Comparison of ENCODE assay signal across 2 cellular contexts in the genomic region with DNA sequence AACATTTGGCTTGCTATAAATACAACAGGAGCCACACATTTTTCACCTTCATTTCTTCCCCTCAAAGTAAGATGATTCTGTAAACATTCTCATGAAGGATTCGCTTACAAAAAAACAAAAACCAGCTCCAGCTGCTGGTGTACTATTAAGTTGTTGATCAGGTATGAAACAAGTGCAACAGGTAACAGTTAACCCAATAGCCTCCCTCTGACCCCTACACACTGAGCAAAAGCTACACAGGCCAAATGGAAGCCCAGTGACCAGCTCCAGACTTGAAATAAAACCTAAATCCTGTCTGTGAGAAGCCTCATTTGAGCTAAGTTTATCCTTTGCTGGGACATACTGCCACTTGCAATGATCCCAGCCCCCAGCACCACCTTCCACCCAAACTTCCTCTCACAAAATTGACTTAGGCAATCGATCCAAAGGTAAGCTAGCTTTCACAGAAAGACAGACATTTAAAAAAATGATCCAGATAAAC.
TF ChIP-seq lines count a peak whose summit lies in the region.

No MANE protein-coding gene starts in this region.

TF ChIP-seq in liver, 16 proteins besides CTCF, POLR2A, EP300 and RAD21 (continued from another document):
- TF ChIP-seq HNF4A (conservative IDR thresholded peaks at IDR 0.05) (no peak), TAF1 (conservative IDR thresholded peaks at IDR 0.05) (no peak), RXRA (IDR thresholded peaks at IDR 0.05) (no peak), FOXA2 (IDR thresholded peaks at IDR 0.05) (no peak), FOXA1 (IDR thresholded peaks at IDR 0.05) (no peak)
- TF ChIP-seq, protein P1, sequence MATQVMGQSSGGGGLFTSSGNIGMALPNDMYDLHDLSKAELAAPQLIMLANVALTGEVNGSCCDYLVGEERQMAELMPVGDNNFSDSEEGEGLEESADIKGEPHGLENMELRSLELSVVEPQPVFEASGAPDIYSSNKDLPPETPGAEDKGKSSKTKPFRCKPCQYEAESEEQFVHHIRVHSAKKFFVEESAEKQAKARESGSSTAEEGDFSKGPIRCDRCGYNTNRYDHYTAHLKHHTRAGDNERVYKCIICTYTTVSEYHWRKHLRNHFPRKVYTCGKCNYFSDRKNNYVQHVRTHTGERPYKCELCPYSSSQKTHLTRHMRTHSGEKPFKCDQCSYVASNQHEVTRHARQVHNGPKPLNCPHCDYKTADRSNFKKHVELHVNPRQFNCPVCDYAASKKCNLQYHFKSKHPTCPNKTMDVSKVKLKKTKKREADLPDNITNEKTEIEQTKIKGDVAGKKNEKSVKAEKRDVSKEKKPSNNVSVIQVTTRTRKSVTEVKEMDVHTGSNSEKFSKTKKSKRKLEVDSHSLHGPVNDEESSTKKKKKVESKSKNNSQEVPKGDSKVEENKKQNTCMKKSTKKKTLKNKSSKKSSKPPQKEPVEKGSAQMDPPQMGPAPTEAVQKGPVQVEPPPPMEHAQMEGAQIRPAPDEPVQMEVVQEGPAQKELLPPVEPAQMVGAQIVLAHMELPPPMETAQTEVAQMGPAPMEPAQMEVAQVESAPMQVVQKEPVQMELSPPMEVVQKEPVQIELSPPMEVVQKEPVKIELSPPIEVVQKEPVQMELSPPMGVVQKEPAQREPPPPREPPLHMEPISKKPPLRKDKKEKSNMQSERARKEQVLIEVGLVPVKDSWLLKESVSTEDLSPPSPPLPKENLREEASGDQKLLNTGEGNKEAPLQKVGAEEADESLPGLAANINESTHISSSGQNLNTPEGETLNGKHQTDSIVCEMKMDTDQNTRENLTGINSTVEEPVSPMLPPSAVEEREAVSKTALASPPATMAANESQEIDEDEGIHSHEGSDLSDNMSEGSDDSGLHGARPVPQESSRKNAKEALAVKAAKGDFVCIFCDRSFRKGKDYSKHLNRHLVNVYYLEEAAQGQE (IDR thresholded peaks at IDR 0.05): no peak
- TF ChIP-seq, protein P2, sequence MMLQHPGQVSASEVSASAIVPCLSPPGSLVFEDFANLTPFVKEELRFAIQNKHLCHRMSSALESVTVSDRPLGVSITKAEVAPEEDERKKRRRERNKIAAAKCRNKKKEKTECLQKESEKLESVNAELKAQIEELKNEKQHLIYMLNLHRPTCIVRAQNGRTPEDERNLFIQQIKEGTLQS (IDR thresholded peaks at IDR 0.05): no peak
- TF ChIP-seq, protein P3, sequence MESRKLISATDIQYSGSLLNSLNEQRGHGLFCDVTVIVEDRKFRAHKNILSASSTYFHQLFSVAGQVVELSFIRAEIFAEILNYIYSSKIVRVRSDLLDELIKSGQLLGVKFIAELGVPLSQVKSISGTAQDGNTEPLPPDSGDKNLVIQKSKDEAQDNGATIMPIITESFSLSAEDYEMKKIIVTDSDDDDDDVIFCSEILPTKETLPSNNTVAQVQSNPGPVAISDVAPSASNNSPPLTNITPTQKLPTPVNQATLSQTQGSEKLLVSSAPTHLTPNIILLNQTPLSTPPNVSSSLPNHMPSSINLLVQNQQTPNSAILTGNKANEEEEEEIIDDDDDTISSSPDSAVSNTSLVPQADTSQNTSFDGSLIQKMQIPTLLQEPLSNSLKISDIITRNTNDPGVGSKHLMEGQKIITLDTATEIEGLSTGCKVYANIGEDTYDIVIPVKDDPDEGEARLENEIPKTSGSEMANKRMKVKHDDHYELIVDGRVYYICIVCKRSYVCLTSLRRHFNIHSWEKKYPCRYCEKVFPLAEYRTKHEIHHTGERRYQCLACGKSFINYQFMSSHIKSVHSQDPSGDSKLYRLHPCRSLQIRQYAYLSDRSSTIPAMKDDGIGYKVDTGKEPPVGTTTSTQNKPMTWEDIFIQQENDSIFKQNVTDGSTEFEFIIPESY (IDR thresholded peaks at IDR 0.05): no peak
TF ChIP-seq in liver: peak in this region for 0.

TF ChIP-seq in HepG2, 621 proteins besides CTCF, POLR2A, EP300 and RAD21 (continued from another document):
- TF ChIP-seq, protein P4, sequence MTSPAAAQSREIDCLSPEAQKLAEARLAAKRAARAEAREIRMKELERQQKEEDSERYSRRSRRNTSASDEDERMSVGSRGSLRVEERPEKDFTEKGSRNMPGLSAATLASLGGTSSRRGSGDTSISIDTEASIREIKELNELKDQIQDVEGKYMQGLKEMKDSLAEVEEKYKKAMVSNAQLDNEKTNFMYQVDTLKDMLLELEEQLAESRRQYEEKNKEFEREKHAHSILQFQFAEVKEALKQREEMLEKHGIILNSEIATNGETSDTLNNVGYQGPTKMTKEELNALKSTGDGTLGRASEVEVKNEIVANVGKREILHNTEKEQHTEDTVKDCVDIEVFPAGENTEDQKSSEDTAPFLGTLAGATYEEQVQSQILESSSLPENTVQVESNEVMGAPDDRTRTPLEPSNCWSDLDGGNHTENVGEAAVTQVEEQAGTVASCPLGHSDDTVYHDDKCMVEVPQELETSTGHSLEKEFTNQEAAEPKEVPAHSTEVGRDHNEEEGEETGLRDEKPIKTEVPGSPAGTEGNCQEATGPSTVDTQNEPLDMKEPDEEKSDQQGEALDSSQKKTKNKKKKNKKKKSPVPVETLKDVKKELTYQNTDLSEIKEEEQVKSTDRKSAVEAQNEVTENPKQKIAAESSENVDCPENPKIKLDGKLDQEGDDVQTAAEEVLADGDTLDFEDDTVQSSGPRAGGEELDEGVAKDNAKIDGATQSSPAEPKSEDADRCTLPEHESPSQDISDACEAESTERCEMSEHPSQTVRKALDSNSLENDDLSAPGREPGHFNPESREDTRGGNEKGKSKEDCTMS (CRISPR knock-in tag; conservative IDR thresholded peaks at IDR 0.05): no peak
- TF ChIP-seq ZEB1 (IDR thresholded peaks at IDR 0.05; ENCODE audit: insufficient replicate concordance, low read depth) (no peak), ZNF615 (CRISPR knock-in tag; IDR thresholded peaks at IDR 0.05; ENCODE audit: borderline replicate concordance) (no peak), CEBPG (CRISPR knock-in tag; IDR thresholded peaks at IDR 0.05) (no peak), ZMAT3 (CRISPR knock-in tag; conservative IDR thresholded peaks at IDR 0.05) (no peak), ZNF605 (CRISPR knock-in tag; IDR thresholded peaks at IDR 0.05) (no peak), BRD4 (CRISPR knock-in tag; IDR thresholded peaks at IDR 0.05) (no peak), GABPA (IDR thresholded peaks at IDR 0.05; ENCODE audit: low read depth, low read length) (no peak), GABPA (CRISPR knock-in tag; IDR thresholded peaks at IDR 0.05; ENCODE audit: low read depth) (no peak), KAT7 (CRISPR knock-in tag; IDR thresholded peaks at IDR 0.05; ENCODE audit: borderline replicate concordance) (no peak), ZNF343 (CRISPR knock-in tag; IDR thresholded peaks at IDR 0.05) (no peak), SMC3 (IDR thresholded peaks at IDR 0.05; ENCODE audit: low read length) (no peak), HHEX (CRISPR knock-in tag; IDR thresholded peaks at IDR 0.05) (no peak)
- TF ChIP-seq, protein P5, sequence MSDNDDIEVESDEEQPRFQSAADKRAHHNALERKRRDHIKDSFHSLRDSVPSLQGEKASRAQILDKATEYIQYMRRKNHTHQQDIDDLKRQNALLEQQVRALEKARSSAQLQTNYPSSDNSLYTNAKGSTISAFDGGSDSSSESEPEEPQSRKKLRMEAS (IDR thresholded peaks at IDR 0.05): no peak
- TF ChIP-seq, protein P6, sequence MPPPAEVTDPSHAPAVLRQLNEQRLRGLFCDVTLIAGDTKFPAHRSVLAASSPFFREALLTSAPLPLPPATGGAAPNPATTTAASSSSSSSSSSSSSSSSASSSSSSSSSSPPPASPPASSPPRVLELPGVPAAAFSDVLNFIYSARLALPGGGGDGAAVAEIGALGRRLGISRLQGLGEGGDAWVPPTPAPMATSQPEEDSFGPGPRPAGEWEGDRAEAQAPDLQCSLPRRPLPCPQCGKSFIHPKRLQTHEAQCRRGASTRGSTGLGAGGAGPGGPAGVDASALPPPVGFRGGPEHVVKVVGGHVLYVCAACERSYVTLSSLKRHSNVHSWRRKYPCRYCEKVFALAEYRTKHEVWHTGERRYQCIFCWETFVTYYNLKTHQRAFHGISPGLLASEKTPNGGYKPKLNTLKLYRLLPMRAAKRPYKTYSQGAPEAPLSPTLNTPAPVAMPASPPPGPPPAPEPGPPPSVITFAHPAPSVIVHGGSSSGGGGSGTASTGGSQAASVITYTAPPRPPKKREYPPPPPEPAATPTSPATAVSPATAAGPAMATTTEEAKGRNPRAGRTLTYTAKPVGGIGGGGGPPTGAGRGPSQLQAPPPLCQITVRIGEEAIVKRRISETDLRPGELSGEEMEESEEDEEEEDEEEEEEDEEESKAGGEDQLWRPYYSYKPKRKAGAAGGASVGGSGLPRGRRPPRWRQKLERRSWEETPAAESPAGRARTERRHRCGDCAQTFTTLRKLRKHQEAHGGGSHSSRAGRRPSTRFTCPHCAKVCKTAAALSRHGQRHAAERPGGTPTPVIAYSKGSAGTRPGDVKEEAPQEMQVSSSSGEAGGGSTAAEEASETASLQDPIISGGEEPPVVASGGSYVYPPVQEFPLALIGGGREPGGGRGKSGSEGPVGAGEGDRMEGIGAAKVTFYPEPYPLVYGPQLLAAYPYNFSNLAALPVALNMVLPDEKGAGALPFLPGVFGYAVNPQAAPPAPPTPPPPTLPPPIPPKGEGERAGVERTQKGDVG (CRISPR knock-in tag; IDR thresholded peaks at IDR 0.05; ENCODE audit: borderline replicate concordance): no peak
- TF ChIP-seq, protein P7, sequence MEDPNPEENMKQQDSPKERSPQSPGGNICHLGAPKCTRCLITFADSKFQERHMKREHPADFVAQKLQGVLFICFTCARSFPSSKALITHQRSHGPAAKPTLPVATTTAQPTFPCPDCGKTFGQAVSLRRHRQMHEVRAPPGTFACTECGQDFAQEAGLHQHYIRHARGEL (CRISPR knock-in tag; IDR thresholded peaks at IDR 0.05): no peak
- TF ChIP-seq, protein P8, sequence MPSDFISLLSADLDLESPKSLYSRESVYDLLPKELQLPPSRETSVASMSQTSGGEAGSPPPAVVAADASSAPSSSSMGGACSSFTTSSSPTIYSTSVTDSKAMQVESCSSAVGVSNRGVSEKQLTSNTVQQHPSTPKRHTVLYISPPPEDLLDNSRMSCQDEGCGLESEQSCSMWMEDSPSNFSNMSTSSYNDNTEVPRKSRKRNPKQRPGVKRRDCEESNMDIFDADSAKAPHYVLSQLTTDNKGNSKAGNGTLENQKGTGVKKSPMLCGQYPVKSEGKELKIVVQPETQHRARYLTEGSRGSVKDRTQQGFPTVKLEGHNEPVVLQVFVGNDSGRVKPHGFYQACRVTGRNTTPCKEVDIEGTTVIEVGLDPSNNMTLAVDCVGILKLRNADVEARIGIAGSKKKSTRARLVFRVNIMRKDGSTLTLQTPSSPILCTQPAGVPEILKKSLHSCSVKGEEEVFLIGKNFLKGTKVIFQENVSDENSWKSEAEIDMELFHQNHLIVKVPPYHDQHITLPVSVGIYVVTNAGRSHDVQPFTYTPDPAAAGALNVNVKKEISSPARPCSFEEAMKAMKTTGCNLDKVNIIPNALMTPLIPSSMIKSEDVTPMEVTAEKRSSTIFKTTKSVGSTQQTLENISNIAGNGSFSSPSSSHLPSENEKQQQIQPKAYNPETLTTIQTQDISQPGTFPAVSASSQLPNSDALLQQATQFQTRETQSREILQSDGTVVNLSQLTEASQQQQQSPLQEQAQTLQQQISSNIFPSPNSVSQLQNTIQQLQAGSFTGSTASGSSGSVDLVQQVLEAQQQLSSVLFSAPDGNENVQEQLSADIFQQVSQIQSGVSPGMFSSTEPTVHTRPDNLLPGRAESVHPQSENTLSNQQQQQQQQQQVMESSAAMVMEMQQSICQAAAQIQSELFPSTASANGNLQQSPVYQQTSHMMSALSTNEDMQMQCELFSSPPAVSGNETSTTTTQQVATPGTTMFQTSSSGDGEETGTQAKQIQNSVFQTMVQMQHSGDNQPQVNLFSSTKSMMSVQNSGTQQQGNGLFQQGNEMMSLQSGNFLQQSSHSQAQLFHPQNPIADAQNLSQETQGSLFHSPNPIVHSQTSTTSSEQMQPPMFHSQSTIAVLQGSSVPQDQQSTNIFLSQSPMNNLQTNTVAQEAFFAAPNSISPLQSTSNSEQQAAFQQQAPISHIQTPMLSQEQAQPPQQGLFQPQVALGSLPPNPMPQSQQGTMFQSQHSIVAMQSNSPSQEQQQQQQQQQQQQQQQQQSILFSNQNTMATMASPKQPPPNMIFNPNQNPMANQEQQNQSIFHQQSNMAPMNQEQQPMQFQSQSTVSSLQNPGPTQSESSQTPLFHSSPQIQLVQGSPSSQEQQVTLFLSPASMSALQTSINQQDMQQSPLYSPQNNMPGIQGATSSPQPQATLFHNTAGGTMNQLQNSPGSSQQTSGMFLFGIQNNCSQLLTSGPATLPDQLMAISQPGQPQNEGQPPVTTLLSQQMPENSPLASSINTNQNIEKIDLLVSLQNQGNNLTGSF (CRISPR knock-in tag; IDR thresholded peaks at IDR 0.05): no peak
